Comparison of ENCODE assay signal across 11 cellular contexts in the genomic region with DNA sequence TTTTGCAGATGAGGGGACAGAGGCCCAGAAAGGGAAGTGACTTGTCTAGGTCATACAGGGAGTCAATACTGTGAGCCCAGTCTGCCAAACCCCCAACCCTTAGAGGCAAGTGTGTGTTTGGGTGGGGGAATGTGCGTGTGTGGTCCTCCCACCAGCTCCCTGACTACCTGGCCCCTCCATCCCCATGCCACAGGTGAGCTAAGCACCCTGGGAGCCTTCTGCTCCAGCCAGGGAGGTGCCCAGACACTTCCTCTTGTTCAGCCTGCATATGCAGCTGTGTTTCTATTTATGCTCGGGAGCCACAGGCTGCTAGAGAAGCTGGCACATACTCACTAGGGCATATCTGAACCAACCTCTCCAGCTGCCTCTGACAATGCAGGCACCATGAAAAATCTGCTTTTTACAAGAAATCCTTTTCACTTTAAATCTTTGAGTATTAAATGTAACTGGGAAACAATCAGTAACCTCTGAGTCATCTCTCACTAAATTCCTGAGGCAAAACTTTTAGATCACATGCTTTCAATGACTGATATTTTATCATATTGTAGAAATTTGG. TPM values are rescaled to one million over a fixed set of nuclear protein-coding genes. Genes with fewer than 3 reads are reported as not detected.
DNase-seq lines count a peak whose midpoint lies in the region; ATAC-seq and TF ChIP-seq lines count a peak whose summit lies in the region.
"Had no signal": no experiment of that assay in that cellular context is flagged by ENCODE, and none has a peak within 500 bp of the region (broad histone marks: within the 10 kb centered on the region; RNA-seq: fewer than 3 reads in every experiment).

No MANE protein-coding gene starts in this region.

- 14 to 25% methylated on average over 2 of the region's 2 CpGs for WGBS in esophagus squamous epithelium, 2 donors
- 15 to 25% (median 25%) methylated on average over 2 of the region's 2 CpGs for WGBS in psoas muscle, 3 donors

- H3K27ac ChIP-seq in RWPE2 (ENCODE audit: poor library complexity, severe bottlenecking), result peak overlapping the region; percentile 81
- H3K27ac ChIP-seq in esophagus squamous epithelium, result peak overlapping the region; percentile 66 to 82 (median 78)
- peak overlapping the region; percentile 47 for H3K27ac ChIP-seq in psoas muscle

- no peaks in the 10 kb centered on the region for H3K27me3 ChIP-seq in RWPE2 (ENCODE audit: insufficient read depth, poor library complexity, severe bottlenecking)
- no peaks in the 10 kb centered on the region for H3K27me3 ChIP-seq in esophagus squamous epithelium
- H3K27me3 ChIP-seq in psoas muscle (ENCODE audit: insufficient read depth in 3 of 3, low read length in 2 of 3), result no peaks in the 10 kb centered on the region

- no peak for TF ChIP-seq CTCF in RWPE2 (IDR thresholded peaks at IDR 0.05; ENCODE audit: poor library complexity, severe bottlenecking)
- TF ChIP-seq CTCF in esophagus squamous epithelium (IDR thresholded peaks at IDR 0.05), result no peak
- TF ChIP-seq CTCF in psoas muscle (IDR thresholded peaks at IDR 0.05), result no peak

- H3K4me3 ChIP-seq in RWPE2 (ENCODE audit: severe bottlenecking) (no peak overlapping the region), esophagus squamous epithelium (no peak overlapping the region), psoas muscle (no peak overlapping the region)

- ATAC-seq in RWPE2 (ENCODE audit: low read depth) (peak; percentile 66), psoas muscle (peak; percentile 74 to 95 (median 82))

- H3K4me1 ChIP-seq in RWPE2 (ENCODE audit: insufficient read depth, poor library complexity, severe bottlenecking), result peaks cover 35% of the 10 kb centered on the region
- H3K4me1 ChIP-seq in esophagus squamous epithelium, result peaks cover 49 to 100% (median 70%) of the 10 kb centered on the region in 3 donors
- H3K4me1 ChIP-seq in psoas muscle, result peaks cover 49% of the 10 kb centered on the region

- TF ChIP-seq POLR2A in esophagus squamous epithelium (IDR thresholded peaks at IDR 0.05), result no peak

- intact Hi-C loops in esophagus squamous epithelium (cut with DNase I), result no loop called here
- intact Hi-C loops in psoas muscle (cut with DNase I), result no loop called here

- DNase-seq in NCI-H2196 (lab: John Stamatoyannopoulos, UW; ENCODE audit: unreplicated experiment) (peak; percentile 7), NCI-H2196 treated with DMSO at 0.1 percent for 48 hours (lab: John Stamatoyannopoulos, UW; ENCODE audit: unreplicated experiment) (no peak), RWPE2 (ENCODE audit: low spot score) (no peak), esophagus squamous epithelium (lab: John Stamatoyannopoulos, UW) (no peak), psoas muscle (no peak), HPDE6-E6E7 (ENCODE audit: extremely low spot score) (no peak), HEK293T (ENCODE audit: extremely low spot score) (no peak)
- DNase-seq in activated CD4-positive, alpha-beta T cell treated with anti-CD3 and anti-CD28 coated beads, Interleukin-2, amount 50 U/mL, for 48 hours, result no peak

- CTCF ChIA-PET in HEK293T (lab: Yijun Ruan, JAX), result interaction anchor here (0.6 kb wide), 1 partner anchor 22 kb away, joined by 4 read pairs; no protein-coding TSS in a partner anchor

- no peaks in the 10 kb centered on the region for H3K9me3 ChIP-seq in RWPE2 (ENCODE audit: severe bottlenecking)
- no peaks in the 10 kb centered on the region for H3K9me3 ChIP-seq in esophagus squamous epithelium
- H3K9me3 ChIP-seq in psoas muscle, result no peaks in the 10 kb centered on the region

- POLR2A ChIA-PET in HEK293T (lab: Yijun Ruan, JAX), result no interaction called here

- H3K36me3 ChIP-seq in RWPE2 (ENCODE audit: low read depth) (peaks cover 28% of the 10 kb centered on the region), esophagus squamous epithelium (peaks cover 0 to 20% (median 3%) of the 10 kb centered on the region in 3 donors), psoas muscle (ENCODE audit: insufficient read depth in 1 of 2, low read depth in 1 of 2) (peaks cover 2 to 11% of the 10 kb centered on the region in 2 donors)

TF ChIP-seq in HEK293T, 16 proteins besides CTCF, POLR2A, EP300 and RAD21:
- TF ChIP-seq ARNT (IDR thresholded peaks at IDR 0.05) (no peak), FOXK2 (IDR thresholded peaks at IDR 0.05) (no peak), FOXA1 (IDR thresholded peaks at IDR 0.05) (no peak), SUZ12 (IDR thresholded peaks at IDR 0.05) (no peak), FOXM1 (IDR thresholded peaks at IDR 0.05; ENCODE audit: borderline replicate concordance) (no peak)

RNA-seq across cellular contexts. Expression of gene TBC1D2B, which starts 20.7 kb away (rescaled TPM):
- total RNA-seq in esophagus squamous epithelium (10 to 100 TPM; 13.0 to 30.7 (median 17.8) TPM), psoas muscle (10 to 100 TPM in 1 of 4 donors, 1 to 10 TPM in 3; 6.8 to 11.8 (median 8.8) TPM)
- polyA plus RNA-seq in psoas muscle, result 1 to 10 TPM; 2.8 to 5.6 (median 3.4) TPM

RNA-seq across cellular contexts. Expression of gene SH2D7, which starts 35.6 kb away (rescaled TPM):
- total RNA-seq in esophagus squamous epithelium, result not detected
- not detected for total RNA-seq in psoas muscle
- polyA plus RNA-seq in psoas muscle, result not detected
- total RNA-seq: SK-MEL-5 had no signal
- polyA plus RNA-seq: BJ, neural cell had no signal
